Comparison of ENCODE assay signal across 28 cellular contexts in the genomic region with DNA sequence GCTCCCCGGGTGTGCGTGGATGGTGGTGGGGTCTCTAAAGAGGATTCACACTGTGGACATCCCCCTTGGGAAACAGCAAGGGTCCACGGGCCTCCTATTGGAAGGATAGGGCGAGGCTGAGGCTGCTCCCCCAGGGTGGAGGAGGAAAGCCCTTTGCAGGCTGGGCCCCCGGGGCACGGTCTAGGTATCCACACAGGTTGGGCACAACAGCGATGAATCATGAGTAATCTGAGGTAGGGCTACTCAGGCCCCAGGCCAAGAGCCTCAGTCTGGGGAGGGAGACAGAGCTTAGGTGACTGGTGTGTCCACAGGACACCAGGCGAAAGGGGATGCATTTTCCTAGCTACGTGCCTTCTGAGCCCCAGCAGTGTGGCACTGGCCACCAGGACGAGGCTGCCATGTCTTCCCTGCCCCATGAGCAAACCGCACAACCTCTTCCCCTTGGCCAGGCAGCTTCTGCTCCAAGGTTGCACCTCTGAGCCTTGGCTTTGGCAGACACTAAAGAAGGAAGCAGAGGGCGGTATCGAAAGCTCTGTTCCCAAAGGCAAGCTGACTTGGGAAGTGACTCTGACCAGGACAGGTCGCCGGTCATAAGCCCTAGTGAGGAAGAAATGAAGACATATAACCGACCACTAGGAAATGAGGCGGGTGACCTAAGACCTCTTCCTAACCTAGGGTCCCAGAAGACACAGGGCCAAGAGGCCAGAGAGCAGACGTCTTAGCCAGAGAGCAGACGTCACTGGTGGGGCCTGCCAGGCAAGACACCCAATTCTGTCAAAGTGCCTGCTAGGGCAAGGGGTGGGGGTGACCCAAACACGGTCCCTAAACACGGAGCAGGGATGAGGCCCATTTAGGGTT. TPM values are rescaled to one million over a fixed set of nuclear protein-coding genes. Genes with fewer than 3 reads are reported as not detected.
DNase-seq lines count a peak whose midpoint lies in the region; ATAC-seq, FAIRE-seq and TF ChIP-seq lines count a peak whose summit lies in the region.
"Had no signal": no experiment of that assay in that cellular context is flagged by ENCODE, and none has a peak within 500 bp of the region (broad histone marks: within the 10 kb centered on the region; RNA-seq: fewer than 3 reads in every experiment).

No MANE protein-coding gene starts in this region.

- no TSS peak for BruUV-seq in K562 (replicated peaks; lab: Mats Ljungman, UMichigan)

- peaks cover 73% of the 10 kb centered on the region for H3K36me3 ChIP-seq in K562 (ENCODE audit: control insufficient read depth, insufficient read depth, low read length)
- H3K36me3 ChIP-seq in right lobe of liver, result no peaks in the 10 kb centered on the region
- H3K36me3 ChIP-seq in urinary bladder (ENCODE audit: insufficient read depth), result no peaks in the 10 kb centered on the region
- H3K36me3 ChIP-seq in lower lobe of right lung, result no peaks in the 10 kb centered on the region

- H3K4me3 Mint-ChIP-seq in activated CD4-positive, alpha-beta T cell treated with anti-CD3 and anti-CD28 coated beads, Interleukin-2, amount 10 ng/mL, durations not matched to agents 7 days and 5 days, result no peak overlapping the region
- H3K4me3 Mint-ChIP-seq: activated CD4-positive, alpha-beta T cell treated with anti-CD3 and anti-CD28 coated beads for 36 hours; activated naive CD4-positive, alpha-beta T cell treated with anti-CD3 and anti-CD28 coated beads for 36 hours; activated T-cell treated with anti-CD3 and anti-CD28 coated beads, Interleukin-2, amount 50 U/mL, for 72 hours; immature natural killer cell; T-cell had no signal

- H3K4me1 Mint-ChIP-seq in activated CD4-positive, alpha-beta T cell treated with anti-CD3 and anti-CD28 coated beads, Interleukin-2, amount 10 ng/mL, durations not matched to agents 7 days and 5 days, result peaks cover 20% of the 10 kb centered on the region

- no peaks in the 10 kb centered on the region for H3K9me3 ChIP-seq in K562 (replicated peaks; ENCODE audit: control insufficient read depth, insufficient read depth, low read depth, low read length)
- H3K9me3 ChIP-seq in right lobe of liver, result no peaks in the 10 kb centered on the region
- H3K9me3 ChIP-seq in lower lobe of right lung, result no peaks in the 10 kb centered on the region

- TF ChIP-seq CTCF in K562 (IDR thresholded peaks at IDR 0.05 in 2 of 3, conservative IDR thresholded peaks at IDR 0.05 in 1 of 3; ENCODE audit: insufficient read depth in 2 of 3, low read depth in 1 of 3, low read length in 3 of 3), result no peak
- no peak for TF ChIP-seq CTCF in right lobe of liver (IDR thresholded peaks at IDR 0.05)
- TF ChIP-seq CTCF in lower lobe of right lung (IDR thresholded peaks at IDR 0.05), result no peak

- in situ Hi-C loops in K562 (cut with MboI), result no loop called here

- H3K4me1 ChIP-seq in K562 (replicated peaks in 1 of 2; ENCODE audit: control insufficient read depth in 2 of 2, insufficient read depth in 2 of 2, low read length in 2 of 2), result peaks cover 34 to 88% of the 10 kb centered on the region in 2 experiments; a peak in 4 of 5 replicates
- no peaks in the 10 kb centered on the region for H3K4me1 ChIP-seq in right lobe of liver
- no peaks in the 10 kb centered on the region for H3K4me1 ChIP-seq in urinary bladder (ENCODE audit: insufficient read depth)
- peaks cover 42% of the 10 kb centered on the region for H3K4me1 ChIP-seq in lower lobe of right lung

- H3K79me2 ChIP-seq in K562 (ENCODE audit: control insufficient read depth, insufficient read depth, low read length), result peaks cover 51% of the 10 kb centered on the region

- no peak for TF ChIP-seq POLR2A in K562 (conservative IDR thresholded peaks at IDR 0.05)
- no peak for TF ChIP-seq POLR2A in right lobe of liver (IDR thresholded peaks at IDR 0.05)

- TF ChIP-seq RAD21 in K562 (CRISPR knock-in tag; conservative IDR thresholded peaks at IDR 0.05 in 1 of 2, IDR thresholded peaks at IDR 0.05 in 1 of 2), result no peak

- no peak overlapping the region for H2AFZ ChIP-seq in K562 (ENCODE audit: low read depth, low read length)

- no peaks in the 10 kb centered on the region for H3K27me3 Mint-ChIP-seq in activated CD4-positive, alpha-beta T cell treated with anti-CD3 and anti-CD28 coated beads, Interleukin-2, amount 10 ng/mL, durations not matched to agents 7 days and 5 days
- H3K27me3 Mint-ChIP-seq: activated CD4-positive, alpha-beta T cell treated with anti-CD3 and anti-CD28 coated beads for 36 hours; T-cell had no signal

- WGBS in K562 (ENCODE audit: insufficient coverage, low coverage, missing lambda C conversion rate), result 80% methylated on average over 21 of the region's 21 CpGs
- 59% methylated on average over 7 of the region's 21 CpGs for WGBS in right lobe of liver (ENCODE audit: insufficient coverage, low coverage, low lambda C conversion rate, missing lambda C conversion rate)
- 82% methylated on average over 21 of the region's 21 CpGs for WGBS in urinary bladder

- H3K9me1 ChIP-seq in K562 (ENCODE audit: control insufficient read depth, insufficient read depth, low read length), result no peaks in the 10 kb centered on the region

- H3K4me3 ChIP-seq in K562 (no peak overlapping the region), right lobe of liver (no peak overlapping the region), urinary bladder (ENCODE audit: low read depth, low read length) (no peak overlapping the region), lower lobe of right lung (no peak overlapping the region)
- H3K4me3 ChIP-seq: lung had no signal

- no peaks in the 10 kb centered on the region for H3K36me3 Mint-ChIP-seq in activated CD4-positive, alpha-beta T cell treated with anti-CD3 and anti-CD28 coated beads, Interleukin-2, amount 10 ng/mL, durations not matched to agents 7 days and 5 days (ENCODE audit: low read depth)
- H3K36me3 Mint-ChIP-seq: T-cell had no signal

- peak overlapping the region in 1 of 2 experiments; percentile 79; a peak in 2 of 4 replicates for H3K9ac ChIP-seq in K562 (ENCODE audit: insufficient read depth in 1 of 2, low read depth in 2 of 2, low read length in 2 of 2)

- no peak for FAIRE-seq in K562 (lab: Jason Lieb, UNC)
- FAIRE-seq: GM12892 had no signal

- peaks cover 3% of the 10 kb centered on the region; the same call in 1 of the 2 replicates for H4K20me1 ChIP-seq in K562 (replicated peaks; ENCODE audit: control insufficient read depth, insufficient read depth, low read length)

- no peaks in the 10 kb centered on the region for H3K9me3 Mint-ChIP-seq in activated CD4-positive, alpha-beta T cell treated with anti-CD3 and anti-CD28 coated beads, Interleukin-2, amount 10 ng/mL, durations not matched to agents 7 days and 5 days
- H3K9me3 Mint-ChIP-seq: activated naive CD4-positive, alpha-beta T cell treated with anti-CD3 and anti-CD28 coated beads for 36 hours; activated T-cell treated with anti-CD3 and anti-CD28 coated beads, Interleukin-2, amount 50 U/mL, for 72 hours; immature natural killer cell; T-cell had no signal

- intact Hi-C loops in K562 (cut with micrococcal nuclease) (no loop called here), right lobe of liver (cut with DNase I) (no loop called here), lower lobe of right lung (cut with DNase I) (no loop called here)

- POLR2A ChIA-PET in activated CD4-positive, alpha-beta T cell treated with anti-CD3 and anti-CD28 coated beads, Interleukin-2, amount 10 ng/mL, durations not matched to agents 7 days and 5 days (lab: Charles Lee), result no interaction called here
- POLR2A ChIA-PET in K562 (lab: Yijun Ruan, JAX), result interaction anchor here (0.7 to 6.6 kb wide), 10 partner anchors 10 to 79 kb away, joined by 3 to 73 read pairs (median 4); no protein-coding TSS in a partner anchor

- CTCF ChIA-PET in activated CD4-positive, alpha-beta T cell treated with anti-CD3 and anti-CD28 coated beads, Interleukin-2, amount 10 ng/mL, durations not matched to agents 7 days and 5 days (lab: Charles Lee), result interaction anchor here (0.8 kb wide), 1 partner anchor 37 kb away, joined by 4 read pairs; no protein-coding TSS in a partner anchor
- CTCF ChIA-PET in K562 (lab: Yijun Ruan, JAX; ENCODE audit: low intra/inter-chr PET ratio), result no interaction called here

- ATAC-seq in K562 (no peak), right lobe of liver (peak; percentile 38 to 56 (median 47)), GM21381 (IDR thresholded peaks at IDR 0.05; ENCODE audit: unreplicated experiment) (no peak), lower lobe of right lung (no peak)
- ATAC-seq: activated CD4-positive, alpha-beta T cell treated with anti-CD3 and anti-CD28 coated beads for 36 hours; activated T-cell treated with anti-CD3 and anti-CD28 coated beads, Interleukin-2, amount 50 U/mL, for 72 hours; stimulated activated naive CD8-positive, alpha-beta T cell treated with anti-CD3 and anti-CD28 coated beads, Interleukin-15, Interleukin-2, amounts not matched to agents 100 U/mL and 50 U/mL, for 24 hours; T-cell had no signal

- no peak overlapping the region for H3K4me2 ChIP-seq in K562 (ENCODE audit: insufficient read depth, low read length)

- H3K27ac ChIP-seq in K562 (ENCODE audit: extremely low read depth, low read depth, low read length) (peak overlapping the region; percentile 32; the same call in 2 of the 3 replicates), right lobe of liver (no peak overlapping the region), urinary bladder (ENCODE audit: low read depth) (peak overlapping the region; percentile 43), lower lobe of right lung (no peak overlapping the region)

- no peak for DNase-seq in activated CD4-positive, alpha-beta T cell treated with anti-CD3 and anti-CD28 coated beads, Interleukin-2, amount 10 ng/mL, durations not matched to agents 7 days and 5 days
- DNase-seq in activated CD4-positive, alpha-beta T cell treated with anti-CD3 and anti-CD28 coated beads for 48 hours, result no peak
- DNase-seq in K562 (ENCODE audit: extremely low read depth in 1 of 4, low spot score in 3 of 4), result no peak
- DNase-seq in right lobe of liver, result no peak
- DNase-seq in lower lobe of right lung, result no peak
- no peak for DNase-seq in H4 (ENCODE audit: low spot score)
- DNase-seq: 8988T; activated CD4-positive, alpha-beta T cell treated with anti-CD3 and anti-CD28 coated beads for 36 hours; activated naive CD4-positive, alpha-beta T cell treated with anti-CD3 and anti-CD28 coated beads for 36 hours; activated T-cell treated with anti-CD3 and anti-CD28 coated beads, Interleukin-2, amount 50 U/mL, for 72 hours; AML-193; aorta; cerebellar nuclear complex; DND-41; erythroblast; foreskin melanocyte; immature natural killer cell; NCI-H1436; NCI-H2171; NCI-H69; SHP77; stimulated activated CD4-positive, alpha-beta T cell treated with anti-CD3 and anti-CD28 coated beads, Interleukin-4, amount 100 ng/mL, for 24 hours; stimulated activated naive CD8-positive, alpha-beta T cell treated with anti-CD3 and anti-CD28 coated beads, Interleukin-15, Interleukin-2, amounts not matched to agents 100 U/mL and 50 U/mL, for 24 hours; T-cell had no signal

- no peaks in the 10 kb centered on the region; a peak in 1 of 5 replicates for H3K27me3 ChIP-seq in K562 (ENCODE audit: control insufficient read depth in 2 of 2, insufficient read depth in 2 of 2, low read length in 2 of 2)
- no peaks in the 10 kb centered on the region for H3K27me3 ChIP-seq in right lobe of liver
- no peaks in the 10 kb centered on the region for H3K27me3 ChIP-seq in lower lobe of right lung (ENCODE audit: low read depth)

- TF ChIP-seq EP300 in K562 (IDR thresholded peaks at IDR 0.05; ENCODE audit: low read length), result no peak

- peak overlapping the region; percentile 6 for H3K27ac Mint-ChIP-seq in activated CD4-positive, alpha-beta T cell treated with anti-CD3 and anti-CD28 coated beads, Interleukin-2, amount 10 ng/mL, durations not matched to agents 7 days and 5 days
- H3K27ac Mint-ChIP-seq: activated CD4-positive, alpha-beta T cell treated with anti-CD3 and anti-CD28 coated beads for 36 hours; activated naive CD4-positive, alpha-beta T cell treated with anti-CD3 and anti-CD28 coated beads for 36 hours; activated T-cell treated with anti-CD3 and anti-CD28 coated beads, Interleukin-2, amount 50 U/mL, for 72 hours; immature natural killer cell; T-cell had no signal

RNA-seq across cellular contexts. Expression of a gene that starts 14.6 kb away (rescaled TPM):
- 10 to 100 TPM; 25.5 to 35.4 TPM for total RNA-seq in activated CD4-positive, alpha-beta T cell treated with anti-CD3 and anti-CD28 coated beads, Interleukin-2, amount 10 ng/mL, durations not matched to agents 7 days and 5 days
- total RNA-seq in K562 (2011; cell fraction: chromatin; rRNA removed; ENCODE audit: low replicate concordance), result 229 and 466 TPM in 2 replicates
- total RNA-seq in K562 (2011; cell fraction: nucleolus; rRNA removed), result 309 and 326 TPM in 2 replicates
- total RNA-seq in K562 (2011; cell fraction: nucleoplasm; rRNA removed), result 244 and 282 TPM in 2 replicates
- total RNA-seq in K562 (2014; rRNA removed), result 28.8 and 35.6 TPM in 2 replicates
- total RNA-seq in K562 (2014; rRNA removed; fragmentation: Illumina TruSeq; extraction: Trizol), result 7.3 and 9.5 TPM in 2 replicates
- total RNA-seq in K562 (2015; rRNA removed; fragmentation: Illumina TruSeq; extraction: Trizol), result 23.9 and 24.6 TPM in 2 replicates
- total RNA-seq in K562 (2021), result 45.2 and 54.4 TPM in 2 replicates
- polyA plus RNA-seq in K562 (2011; rRNA removed), result 59.7 and 110 TPM in 2 replicates
- 50.2 and 68.3 TPM in 2 replicates for polyA plus RNA-seq in K562 (2011; cell fraction: cytosol; rRNA removed)
- polyA plus RNA-seq in K562 (2011; cell fraction: nucleus; rRNA removed), result 313 and 392 TPM in 2 replicates
- polyA plus RNA-seq in K562 (2012), result 39.1 and 59.5 TPM in 2 replicates
- polyA plus RNA-seq in K562 (2014; fragmentation: Illumina TruSeq; extraction: Trizol), result 21.8 and 29.4 TPM in 2 replicates
- under 1 TPM; 0.32 to 0.89 TPM for polyA plus RNA-seq in K562 (2014; fragmentation: Nextera tagmentation; extraction: Ambion mirVana)
- 35.5 and 36.2 TPM in 2 replicates for polyA plus RNA-seq in K562 (2014; rRNA removed)
- 56.4 and 73.7 TPM in 2 replicates for polyA minus RNA-seq in K562 (2011; rRNA and poly(A)+ RNA removed)
- polyA minus RNA-seq in K562 (2011; cell fraction: cytosol; rRNA and poly(A)+ RNA removed), result 58.2 and 59.2 TPM in 2 replicates
- 58.7 and 72.1 TPM in 2 replicates for polyA minus RNA-seq in K562 (2011; cell fraction: nucleus; rRNA and poly(A)+ RNA removed)
- 10 to 100 TPM; 11.9 to 18.9 (median 12.6) TPM for total RNA-seq in right lobe of liver
- total RNA-seq in urinary bladder, result 27.4 TPM
- polyA plus RNA-seq in urinary bladder, result 80.1 TPM
- 24.3 TPM for total RNA-seq in lower lobe of right lung
- total RNA-seq in H4 (2014; rRNA removed; shearing (Covaris generic)), result 15.9 and 18.0 TPM in 2 replicates

RNA-seq across cellular contexts. Expression of a gene that starts 26.7 kb away (rescaled TPM):
- 10 to 100 TPM; 32.8 to 35.8 TPM for total RNA-seq in activated CD4-positive, alpha-beta T cell treated with anti-CD3 and anti-CD28 coated beads, Interleukin-2, amount 10 ng/mL, durations not matched to agents 7 days and 5 days
- 39.7 and 71.7 TPM in 2 replicates for total RNA-seq in K562 (2011; cell fraction: chromatin; rRNA removed; ENCODE audit: low replicate concordance)
- 42.2 and 44.1 TPM in 2 replicates for total RNA-seq in K562 (2011; cell fraction: nucleolus; rRNA removed)
- 34.4 and 37.9 TPM in 2 replicates for total RNA-seq in K562 (2011; cell fraction: nucleoplasm; rRNA removed)
- total RNA-seq in K562 (2014; rRNA removed) (33.1 and 50.4 TPM in 2 replicates), K562 (2014; rRNA removed; fragmentation: Illumina TruSeq; extraction: Trizol) (5.7 and 8.2 TPM in 2 replicates), K562 (2015; rRNA removed; fragmentation: Illumina TruSeq; extraction: Trizol) (21.2 and 21.9 TPM in 2 replicates), K562 (2021) (29.8 and 31.2 TPM in 2 replicates), right lobe of liver (10 to 100 TPM in 3 of 6 experiments, 1 to 10 TPM in 3; 6.0 to 16.3 (median 9.7) TPM), urinary bladder (5.8 TPM), lower lobe of right lung (9.4 TPM)
- polyA plus RNA-seq in K562 (2011; rRNA removed) (23.8 and 33.3 TPM in 2 replicates), K562 (2014; fragmentation: Illumina TruSeq; extraction: Trizol) (15.0 and 22.7 TPM in 2 replicates), K562 (2014; fragmentation: Nextera tagmentation; extraction: Ambion mirVana) (10 to 100 TPM; 16.7 to 26.0 TPM), K562 (2014; rRNA removed) (28.1 and 48.3 TPM in 2 replicates), urinary bladder (18.8 TPM)
- 27.1 and 60.5 TPM in 2 replicates for polyA plus RNA-seq in K562 (2011; cell fraction: cytosol; rRNA removed)
- 58.3 and 92.0 TPM in 2 replicates for polyA plus RNA-seq in K562 (2011; cell fraction: nucleus; rRNA removed)
- polyA plus RNA-seq in K562 (2012), result 28.4 and 31.7 TPM in 2 replicates
- 6.6 and 8.9 TPM in 2 replicates for polyA minus RNA-seq in K562 (2011; rRNA and poly(A)+ RNA removed)
- 7.1 and 9.9 TPM in 2 replicates for polyA minus RNA-seq in K562 (2011; cell fraction: cytosol; rRNA and poly(A)+ RNA removed)
- 15.1 and 21.2 TPM in 2 replicates for polyA minus RNA-seq in K562 (2011; cell fraction: nucleus; rRNA and poly(A)+ RNA removed)
- total RNA-seq in H4 (2014; rRNA removed; shearing (Covaris generic)), result 11.0 and 17.7 TPM in 2 replicates

RNA-seq across cellular contexts. Expression of a gene that starts 40.7 kb away (rescaled TPM):
- 10 to 100 TPM; 17.0 to 17.3 TPM for total RNA-seq in activated CD4-positive, alpha-beta T cell treated with anti-CD3 and anti-CD28 coated beads, Interleukin-2, amount 10 ng/mL, durations not matched to agents 7 days and 5 days
- 20.7 and 42.5 TPM in 2 replicates for total RNA-seq in K562 (2011; cell fraction: chromatin; rRNA removed; ENCODE audit: low replicate concordance)
- total RNA-seq in K562 (2011; cell fraction: nucleolus; rRNA removed), result 27.0 and 27.3 TPM in 2 replicates
- 19.0 and 21.1 TPM in 2 replicates for total RNA-seq in K562 (2011; cell fraction: nucleoplasm; rRNA removed)
- total RNA-seq in K562 (2014; rRNA removed) (2.7 and 3.1 TPM in 2 replicates), K562 (2014; rRNA removed; fragmentation: Illumina TruSeq; extraction: Trizol) (1.8 and 2.0 TPM in 2 replicates), K562 (2015; rRNA removed; fragmentation: Illumina TruSeq; extraction: Trizol) (2.9 and 4.5 TPM in 2 replicates), K562 (2021) (2.8 and 4.1 TPM in 2 replicates), right lobe of liver (1 to 10 TPM in 5 of 6 experiments, under 1 TPM in 1; 0.98 to 4.0 (median 2.7) TPM), urinary bladder (2.6 TPM), lower lobe of right lung (3.5 TPM)
- polyA plus RNA-seq in K562 (2011; rRNA removed) (4.8 and 7.5 TPM in 2 replicates), K562 (2014; fragmentation: Illumina TruSeq; extraction: Trizol) (2.7 and 3.1 TPM in 2 replicates), K562 (2014; fragmentation: Nextera tagmentation; extraction: Ambion mirVana) (under 1 TPM; 0.32 to 0.34 TPM), K562 (2014; rRNA removed) (4.5 and 5.8 TPM in 2 replicates), urinary bladder (5.1 TPM)
- 2.9 and 5.5 TPM in 2 replicates for polyA plus RNA-seq in K562 (2011; cell fraction: cytosol; rRNA removed)
- polyA plus RNA-seq in K562 (2011; cell fraction: nucleus; rRNA removed), result 40.8 and 73.8 TPM in 2 replicates
- polyA plus RNA-seq in K562 (2012), result 3.4 and 10.6 TPM in 2 replicates
- polyA minus RNA-seq in K562 (2011; rRNA and poly(A)+ RNA removed), result 1.2 and 2.2 TPM in 2 replicates
- polyA minus RNA-seq in K562 (2011; cell fraction: cytosol; rRNA and poly(A)+ RNA removed), result 0.95 and 2.6 TPM in 2 replicates
- polyA minus RNA-seq in K562 (2011; cell fraction: nucleus; rRNA and poly(A)+ RNA removed), result 6.3 and 6.9 TPM in 2 replicates
- total RNA-seq in H4 (2014; rRNA removed; shearing (Covaris generic)), result 0.55 and 0.58 TPM in 2 replicates

Comparison
In these comparisons a context has a peak if more than half of its experiments do, and no peak if none do; other contexts are left out.
1. ATAC-seq: peak in right lobe of liver (4 of 4); none in K562 (single experiment), GM21381 (single experiment) and lower lobe of right lung (0 of 2).
2. H3K27ac ChIP-seq: peak in K562 (single experiment) and urinary bladder (single experiment); none in right lobe of liver (0 of 3) and lower lobe of right lung (single experiment).